In the genomic region with DNA sequence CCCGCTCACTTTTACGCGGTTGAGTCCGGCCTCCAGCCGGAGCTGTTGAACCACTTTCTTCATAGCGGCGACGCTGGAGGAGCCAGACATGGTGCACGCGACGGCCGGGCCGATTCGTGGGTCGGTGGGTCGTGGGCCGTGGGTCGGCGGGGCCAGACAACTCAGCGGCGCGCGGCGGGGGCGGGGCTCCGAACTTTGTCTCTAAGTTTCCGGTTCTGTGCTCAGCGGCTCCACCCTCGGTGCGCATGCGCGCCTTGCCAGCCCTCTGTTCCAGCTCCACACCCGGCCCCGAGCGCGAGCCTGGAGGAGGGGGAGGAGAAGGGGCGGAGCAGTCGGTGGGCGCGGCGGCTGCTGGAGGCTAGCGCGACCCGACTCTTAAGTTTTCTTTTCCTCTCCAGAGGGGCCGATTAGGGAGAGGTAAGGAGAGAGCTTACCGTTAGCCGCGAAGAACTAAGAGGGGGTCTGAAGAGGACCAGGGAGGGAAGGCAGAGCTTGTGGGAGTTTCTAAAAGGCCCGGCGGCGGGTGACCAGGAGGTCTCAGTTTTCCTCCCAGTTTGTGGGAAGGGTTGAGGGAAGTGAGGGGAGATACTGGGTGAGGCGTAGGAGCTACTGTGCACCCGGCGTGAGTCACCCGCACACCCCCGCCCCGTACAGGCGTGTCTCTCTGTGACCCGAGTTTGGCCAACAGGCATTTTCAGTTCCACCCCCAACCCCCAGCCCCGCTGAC, we compare ENCODE assay signal across 1 cellular context.
TF ChIP-seq lines count a peak whose summit lies in the region.

A gene (minus strand): TSS at position 580 of the 727 bp plus-strand sequence. CDS start 490 bp downstream, at position 90.
A gene with protein sequence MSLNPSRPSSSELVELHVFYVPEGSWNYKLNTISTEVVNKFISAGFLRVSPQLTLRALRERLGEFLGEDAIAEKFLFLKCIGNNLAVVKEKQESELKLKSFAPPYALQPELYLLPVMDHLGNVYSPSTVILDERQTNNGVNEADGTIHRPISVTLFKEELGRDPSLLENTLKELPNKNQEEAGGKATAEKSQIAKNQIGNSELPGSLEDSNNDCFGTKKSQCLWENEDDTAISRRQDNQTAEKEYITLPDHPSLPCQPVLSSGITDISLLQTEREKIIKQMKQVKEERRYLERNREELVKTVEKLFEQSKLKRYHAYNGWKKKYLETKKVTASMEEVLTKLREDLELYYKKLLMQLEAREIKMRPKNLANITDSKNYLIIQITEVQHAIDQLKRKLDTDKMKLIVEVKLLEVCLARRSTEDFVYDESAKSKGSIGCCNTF (plus strand): TSS at position 385 of the 727 bp plus-strand sequence. CDS start 9,974 bp downstream, outside the sequence.

TF ChIP-seq in K562, 482 proteins besides CTCF, POLR2A, EP300 and RAD21 (continued from another document and continues in another):
- TF ChIP-seq, protein P1, sequence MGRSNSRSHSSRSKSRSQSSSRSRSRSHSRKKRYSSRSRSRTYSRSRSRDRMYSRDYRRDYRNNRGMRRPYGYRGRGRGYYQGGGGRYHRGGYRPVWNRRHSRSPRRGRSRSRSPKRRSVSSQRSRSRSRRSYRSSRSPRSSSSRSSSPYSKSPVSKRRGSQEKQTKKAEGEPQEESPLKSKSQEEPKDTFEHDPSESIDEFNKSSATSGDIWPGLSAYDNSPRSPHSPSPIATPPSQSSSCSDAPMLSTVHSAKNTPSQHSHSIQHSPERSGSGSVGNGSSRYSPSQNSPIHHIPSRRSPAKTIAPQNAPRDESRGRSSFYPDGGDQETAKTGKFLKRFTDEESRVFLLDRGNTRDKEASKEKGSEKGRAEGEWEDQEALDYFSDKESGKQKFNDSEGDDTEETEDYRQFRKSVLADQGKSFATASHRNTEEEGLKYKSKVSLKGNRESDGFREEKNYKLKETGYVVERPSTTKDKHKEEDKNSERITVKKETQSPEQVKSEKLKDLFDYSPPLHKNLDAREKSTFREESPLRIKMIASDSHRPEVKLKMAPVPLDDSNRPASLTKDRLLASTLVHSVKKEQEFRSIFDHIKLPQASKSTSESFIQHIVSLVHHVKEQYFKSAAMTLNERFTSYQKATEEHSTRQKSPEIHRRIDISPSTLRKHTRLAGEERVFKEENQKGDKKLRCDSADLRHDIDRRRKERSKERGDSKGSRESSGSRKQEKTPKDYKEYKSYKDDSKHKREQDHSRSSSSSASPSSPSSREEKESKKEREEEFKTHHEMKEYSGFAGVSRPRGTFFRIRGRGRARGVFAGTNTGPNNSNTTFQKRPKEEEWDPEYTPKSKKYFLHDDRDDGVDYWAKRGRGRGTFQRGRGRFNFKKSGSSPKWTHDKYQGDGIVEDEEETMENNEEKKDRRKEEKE (IDR thresholded peaks at IDR 0.05; ENCODE audit: borderline replicate concordance in 1 of 2, control insufficient read depth in 1 of 2, low read depth in 2 of 2, low read length in 1 of 2), result 0 out of 4 replicates have a peak, but pooled peaks of 1 of the 2 experiments have one; percentile 8
- no peak for TF ChIP-seq ZNF3 (CRISPR knock-in tag; IDR thresholded peaks at IDR 0.05)
- no peak for TF ChIP-seq RHOXF2B (CRISPR knock-in tag; conservative IDR thresholded peaks at IDR 0.05)
- TF ChIP-seq, protein P2, sequence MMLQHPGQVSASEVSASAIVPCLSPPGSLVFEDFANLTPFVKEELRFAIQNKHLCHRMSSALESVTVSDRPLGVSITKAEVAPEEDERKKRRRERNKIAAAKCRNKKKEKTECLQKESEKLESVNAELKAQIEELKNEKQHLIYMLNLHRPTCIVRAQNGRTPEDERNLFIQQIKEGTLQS (IDR thresholded peaks at IDR 0.05), result peak; percentile 96
- TF ChIP-seq, protein P2 (CRISPR knock-in tag; conservative IDR thresholded peaks at IDR 0.05), result peak; percentile 95
- peak; percentile 77 for TF ChIP-seq JUNB (CRISPR knock-in tag; conservative IDR thresholded peaks at IDR 0.05)
- TF ChIP-seq, protein P3, sequence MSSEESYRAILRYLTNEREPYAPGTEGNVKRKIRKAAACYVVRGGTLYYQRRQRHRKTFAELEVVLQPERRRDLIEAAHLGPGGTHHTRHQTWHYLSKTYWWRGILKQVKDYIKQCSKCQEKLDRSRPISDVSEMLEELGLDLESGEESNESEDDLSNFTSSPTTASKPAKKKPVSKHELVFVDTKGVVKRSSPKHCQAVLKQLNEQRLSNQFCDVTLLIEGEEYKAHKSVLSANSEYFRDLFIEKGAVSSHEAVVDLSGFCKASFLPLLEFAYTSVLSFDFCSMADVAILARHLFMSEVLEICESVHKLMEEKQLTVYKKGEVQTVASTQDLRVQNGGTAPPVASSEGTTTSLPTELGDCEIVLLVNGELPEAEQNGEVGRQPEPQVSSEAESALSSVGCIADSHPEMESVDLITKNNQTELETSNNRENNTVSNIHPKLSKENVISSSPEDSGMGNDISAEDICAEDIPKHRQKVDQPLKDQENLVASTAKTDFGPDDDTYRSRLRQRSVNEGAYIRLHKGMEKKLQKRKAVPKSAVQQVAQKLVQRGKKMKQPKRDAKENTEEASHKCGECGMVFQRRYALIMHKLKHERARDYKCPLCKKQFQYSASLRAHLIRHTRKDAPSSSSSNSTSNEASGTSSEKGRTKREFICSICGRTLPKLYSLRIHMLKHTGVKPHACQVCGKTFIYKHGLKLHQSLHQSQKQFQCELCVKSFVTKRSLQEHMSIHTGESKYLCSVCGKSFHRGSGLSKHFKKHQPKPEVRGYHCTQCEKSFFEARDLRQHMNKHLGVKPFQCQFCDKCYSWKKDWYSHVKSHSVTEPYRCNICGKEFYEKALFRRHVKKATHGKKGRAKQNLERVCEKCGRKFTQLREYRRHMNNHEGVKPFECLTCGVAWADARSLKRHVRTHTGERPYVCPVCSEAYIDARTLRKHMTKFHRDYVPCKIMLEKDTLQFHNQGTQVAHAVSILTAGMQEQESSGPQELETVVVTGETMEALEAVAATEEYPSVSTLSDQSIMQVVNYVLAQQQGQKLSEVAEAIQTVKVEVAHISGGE (CRISPR knock-in tag; IDR thresholded peaks at IDR 0.05), result peak in 1 of 3 experiments; percentile 43; a peak in 1 of 6 replicates
- TF ChIP-seq ZBTB17 (CRISPR knock-in tag; IDR thresholded peaks at IDR 0.05), result no peak
- no peak for TF ChIP-seq PTBP1 (IDR thresholded peaks at IDR 0.05; ENCODE audit: low read depth, low read length)
- TF ChIP-seq KLF1 (tag; IDR thresholded peaks at IDR 0.05), result peak; percentile 98
- TF ChIP-seq ETS2 (tag; IDR thresholded peaks at IDR 0.05; ENCODE audit: borderline replicate concordance, poor library complexity, severe bottlenecking), result no peak
- no peak for TF ChIP-seq GTF2A2 (tag; IDR thresholded peaks at IDR 0.05)
- no peak for TF ChIP-seq ZC3H11A (IDR thresholded peaks at IDR 0.05; ENCODE audit: low read depth, low read length)
- peak; percentile 14 to 17; a peak in 2 of 4 replicates for TF ChIP-seq TBL1XR1 (IDR thresholded peaks at IDR 0.05; ENCODE audit: low read length in 2 of 2)
- TF ChIP-seq CHD2 (IDR thresholded peaks at IDR 0.05; ENCODE audit: low read depth, low read length), result no peak; the same call in 1 of the 2 replicates
- TF ChIP-seq, protein P4, sequence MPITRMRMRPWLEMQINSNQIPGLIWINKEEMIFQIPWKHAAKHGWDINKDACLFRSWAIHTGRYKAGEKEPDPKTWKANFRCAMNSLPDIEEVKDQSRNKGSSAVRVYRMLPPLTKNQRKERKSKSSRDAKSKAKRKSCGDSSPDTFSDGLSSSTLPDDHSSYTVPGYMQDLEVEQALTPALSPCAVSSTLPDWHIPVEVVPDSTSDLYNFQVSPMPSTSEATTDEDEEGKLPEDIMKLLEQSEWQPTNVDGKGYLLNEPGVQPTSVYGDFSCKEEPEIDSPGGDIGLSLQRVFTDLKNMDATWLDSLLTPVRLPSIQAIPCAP (CRISPR knock-in tag; IDR thresholded peaks at IDR 0.05; ENCODE audit: borderline replicate concordance), result no peak
- TF ChIP-seq ZNF79 (CRISPR knock-in tag; IDR thresholded peaks at IDR 0.05; ENCODE audit: low read depth), result no peak
- no peak for TF ChIP-seq ILK (tag; IDR thresholded peaks at IDR 0.05; ENCODE audit: borderline replicate concordance, low read depth)
- TF ChIP-seq GATAD2B (IDR thresholded peaks at IDR 0.05; ENCODE audit: borderline replicate concordance), result peak; percentile 53
- peak; percentile 80 for TF ChIP-seq GABPA (tag; conservative IDR thresholded peaks at IDR 0.05; ENCODE audit: low read depth)
- TF ChIP-seq, protein P5, sequence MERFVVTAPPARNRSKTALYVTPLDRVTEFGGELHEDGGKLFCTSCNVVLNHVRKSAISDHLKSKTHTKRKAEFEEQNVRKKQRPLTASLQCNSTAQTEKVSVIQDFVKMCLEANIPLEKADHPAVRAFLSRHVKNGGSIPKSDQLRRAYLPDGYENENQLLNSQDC (CRISPR knock-in tag; IDR thresholded peaks at IDR 0.05), result peak; percentile 61
- TF ChIP-seq, protein P6, sequence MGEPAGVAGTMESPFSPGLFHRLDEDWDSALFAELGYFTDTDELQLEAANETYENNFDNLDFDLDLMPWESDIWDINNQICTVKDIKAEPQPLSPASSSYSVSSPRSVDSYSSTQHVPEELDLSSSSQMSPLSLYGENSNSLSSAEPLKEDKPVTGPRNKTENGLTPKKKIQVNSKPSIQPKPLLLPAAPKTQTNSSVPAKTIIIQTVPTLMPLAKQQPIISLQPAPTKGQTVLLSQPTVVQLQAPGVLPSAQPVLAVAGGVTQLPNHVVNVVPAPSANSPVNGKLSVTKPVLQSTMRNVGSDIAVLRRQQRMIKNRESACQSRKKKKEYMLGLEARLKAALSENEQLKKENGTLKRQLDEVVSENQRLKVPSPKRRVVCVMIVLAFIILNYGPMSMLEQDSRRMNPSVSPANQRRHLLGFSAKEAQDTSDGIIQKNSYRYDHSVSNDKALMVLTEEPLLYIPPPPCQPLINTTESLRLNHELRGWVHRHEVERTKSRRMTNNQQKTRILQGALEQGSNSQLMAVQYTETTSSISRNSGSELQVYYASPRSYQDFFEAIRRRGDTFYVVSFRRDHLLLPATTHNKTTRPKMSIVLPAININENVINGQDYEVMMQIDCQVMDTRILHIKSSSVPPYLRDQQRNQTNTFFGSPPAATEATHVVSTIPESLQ (CRISPR knock-in tag; IDR thresholded peaks at IDR 0.05), result peak; percentile 18; the same call in 1 of the 2 replicates
- TF ChIP-seq PCBP1 (IDR thresholded peaks at IDR 0.05; ENCODE audit: low read depth, low read length, poor library complexity, severe bottlenecking), result peak; percentile 70
- TF ChIP-seq FOS (IDR thresholded peaks at IDR 0.05; ENCODE audit: extremely low read depth, insufficient read length), result peak; percentile 57
- TF ChIP-seq HDAC8 (tag; IDR thresholded peaks at IDR 0.05), result no peak
- TF ChIP-seq CBX8 (IDR thresholded peaks at IDR 0.05; ENCODE audit: borderline replicate concordance, extremely low read depth, low read depth, low read length, poor library complexity, severe bottlenecking), result no peak
- TF ChIP-seq SNIP1 (IDR thresholded peaks at IDR 0.05; ENCODE audit: low read depth), result no peak
- no peak; the same call in 1 of the 2 replicates for TF ChIP-seq ZFP1 (CRISPR knock-in tag; IDR thresholded peaks at IDR 0.05)
- TF ChIP-seq, protein P7, sequence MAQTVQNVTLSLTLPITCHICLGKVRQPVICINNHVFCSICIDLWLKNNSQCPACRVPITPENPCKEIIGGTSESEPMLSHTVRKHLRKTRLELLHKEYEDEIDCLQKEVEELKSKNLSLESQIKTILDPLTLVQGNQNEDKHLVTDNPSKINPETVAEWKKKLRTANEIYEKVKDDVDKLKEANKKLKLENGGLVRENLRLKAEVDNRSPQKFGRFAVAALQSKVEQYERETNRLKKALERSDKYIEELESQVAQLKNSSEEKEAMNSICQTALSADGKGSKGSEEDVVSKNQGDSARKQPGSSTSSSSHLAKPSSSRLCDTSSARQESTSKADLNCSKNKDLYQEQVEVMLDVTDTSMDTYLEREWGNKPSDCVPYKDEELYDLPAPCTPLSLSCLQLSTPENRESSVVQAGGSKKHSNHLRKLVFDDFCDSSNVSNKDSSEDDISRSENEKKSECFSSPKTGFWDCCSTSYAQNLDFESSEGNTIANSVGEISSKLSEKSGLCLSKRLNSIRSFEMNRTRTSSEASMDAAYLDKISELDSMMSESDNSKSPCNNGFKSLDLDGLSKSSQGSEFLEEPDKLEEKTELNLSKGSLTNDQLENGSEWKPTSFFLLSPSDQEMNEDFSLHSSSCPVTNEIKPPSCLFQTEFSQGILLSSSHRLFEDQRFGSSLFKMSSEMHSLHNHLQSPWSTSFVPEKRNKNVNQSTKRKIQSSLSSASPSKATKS (CRISPR knock-in tag; IDR thresholded peaks at IDR 0.05), result no peak
- TF ChIP-seq BCOR (IDR thresholded peaks at IDR 0.05), result 0 out of 2 replicates have a peak, but pooled peaks have one; percentile 11
- no peak for TF ChIP-seq ESRRB (CRISPR knock-in tag; IDR thresholded peaks at IDR 0.05; ENCODE audit: borderline replicate concordance)
- TF ChIP-seq XRCC4 (IDR thresholded peaks at IDR 0.05; ENCODE audit: extremely low read depth, insufficient read depth, insufficient read length), result no peak
- TF ChIP-seq, protein P8, sequence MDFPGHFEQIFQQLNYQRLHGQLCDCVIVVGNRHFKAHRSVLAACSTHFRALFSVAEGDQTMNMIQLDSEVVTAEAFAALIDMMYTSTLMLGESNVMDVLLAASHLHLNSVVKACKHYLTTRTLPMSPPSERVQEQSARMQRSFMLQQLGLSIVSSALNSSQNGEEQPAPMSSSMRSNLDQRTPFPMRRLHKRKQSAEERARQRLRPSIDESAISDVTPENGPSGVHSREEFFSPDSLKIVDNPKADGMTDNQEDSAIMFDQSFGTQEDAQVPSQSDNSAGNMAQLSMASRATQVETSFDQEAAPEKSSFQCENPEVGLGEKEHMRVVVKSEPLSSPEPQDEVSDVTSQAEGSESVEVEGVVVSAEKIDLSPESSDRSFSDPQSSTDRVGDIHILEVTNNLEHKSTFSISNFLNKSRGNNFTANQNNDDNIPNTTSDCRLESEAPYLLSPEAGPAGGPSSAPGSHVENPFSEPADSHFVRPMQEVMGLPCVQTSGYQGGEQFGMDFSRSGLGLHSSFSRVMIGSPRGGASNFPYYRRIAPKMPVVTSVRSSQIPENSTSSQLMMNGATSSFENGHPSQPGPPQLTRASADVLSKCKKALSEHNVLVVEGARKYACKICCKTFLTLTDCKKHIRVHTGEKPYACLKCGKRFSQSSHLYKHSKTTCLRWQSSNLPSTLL (IDR thresholded peaks at IDR 0.05), result no peak
- TF ChIP-seq, protein P9, sequence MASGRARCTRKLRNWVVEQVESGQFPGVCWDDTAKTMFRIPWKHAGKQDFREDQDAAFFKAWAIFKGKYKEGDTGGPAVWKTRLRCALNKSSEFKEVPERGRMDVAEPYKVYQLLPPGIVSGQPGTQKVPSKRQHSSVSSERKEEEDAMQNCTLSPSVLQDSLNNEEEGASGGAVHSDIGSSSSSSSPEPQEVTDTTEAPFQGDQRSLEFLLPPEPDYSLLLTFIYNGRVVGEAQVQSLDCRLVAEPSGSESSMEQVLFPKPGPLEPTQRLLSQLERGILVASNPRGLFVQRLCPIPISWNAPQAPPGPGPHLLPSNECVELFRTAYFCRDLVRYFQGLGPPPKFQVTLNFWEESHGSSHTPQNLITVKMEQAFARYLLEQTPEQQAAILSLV (tag; IDR thresholded peaks at IDR 0.05), result no peak
- peak; percentile 62 for TF ChIP-seq SMARCC2 (IDR thresholded peaks at IDR 0.05; ENCODE audit: low read depth)
- TF ChIP-seq ZNF707 (CRISPR knock-in tag; conservative IDR thresholded peaks at IDR 0.05), result no peak
